1 cellular context compared by ENCODE assay signal in genomic region chr1:241672301-241672700, GRCh38.
TF ChIP-seq lines count a peak whose summit lies in the region.

No MANE protein-coding gene starts in this region.

TF ChIP-seq in HepG2, 621 proteins besides CTCF, POLR2A, EP300 and RAD21 (continues in another document):
- TF ChIP-seq SOX5 (CRISPR knock-in tag; IDR thresholded peaks at IDR 0.05; ENCODE audit: borderline replicate concordance) (peak; percentile 77), FOXP1 (IDR thresholded peaks at IDR 0.05) (no peak), FOXP1 (CRISPR knock-in tag; IDR thresholded peaks at IDR 0.05) (peak; percentile 33; the same call in 1 of the 2 replicates), JUND (CRISPR knock-in tag; IDR thresholded peaks at IDR 0.05) (no peak), SKI (IDR thresholded peaks at IDR 0.05; ENCODE audit: partially characterized antibody) (peak; percentile 79), ZNF556 (CRISPR knock-in tag; IDR thresholded peaks at IDR 0.05; ENCODE audit: borderline replicate concordance) (no peak), FOXA1 (IDR thresholded peaks at IDR 0.05) (no peak), FOXA1 (CRISPR knock-in tag; IDR thresholded peaks at IDR 0.05) (peak; percentile 51), CREBL2 (CRISPR knock-in tag; IDR thresholded peaks at IDR 0.05; ENCODE audit: borderline replicate concordance) (no peak), CCDC6 (CRISPR knock-in tag; IDR thresholded peaks at IDR 0.05) (no peak), ERF (CRISPR knock-in tag; IDR thresholded peaks at IDR 0.05) (no peak), ZMYM4 (CRISPR knock-in tag; IDR thresholded peaks at IDR 0.05) (no peak), CENPT (CRISPR knock-in tag; IDR thresholded peaks at IDR 0.05; ENCODE audit: low read depth) (no peak), BCL6 (CRISPR knock-in tag; IDR thresholded peaks at IDR 0.05) (peak; percentile 73), MED13 (CRISPR knock-in tag; IDR thresholded peaks at IDR 0.05) (no peak), GABPA (IDR thresholded peaks at IDR 0.05; ENCODE audit: low read depth, low read length) (no peak), GABPA (CRISPR knock-in tag; IDR thresholded peaks at IDR 0.05; ENCODE audit: low read depth) (no peak), TOE1 (CRISPR knock-in tag; IDR thresholded peaks at IDR 0.05) (no peak), DNMT1 (CRISPR knock-in tag; IDR thresholded peaks at IDR 0.05) (no peak), ZNF577 (CRISPR knock-in tag; IDR thresholded peaks at IDR 0.05; ENCODE audit: borderline replicate concordance, low read depth) (no peak), IRF2 (CRISPR knock-in tag; IDR thresholded peaks at IDR 0.05) (no peak), ZKSCAN1 (IDR thresholded peaks at IDR 0.05; ENCODE audit: low read length) (no peak), ADNP (CRISPR knock-in tag; IDR thresholded peaks at IDR 0.05) (no peak), CREB3 (CRISPR knock-in tag; IDR thresholded peaks at IDR 0.05) (no peak), ARID5B (CRISPR knock-in tag; IDR thresholded peaks at IDR 0.05) (peak; percentile 21; the same call in 1 of the 2 replicates), SAP130 (CRISPR knock-in tag; IDR thresholded peaks at IDR 0.05; ENCODE audit: low read depth) (0 out of 2 replicates have a peak, but pooled peaks have one; percentile 8), ZBTB8A (CRISPR knock-in tag; IDR thresholded peaks at IDR 0.05; ENCODE audit: borderline replicate concordance, low read depth) (no peak), ZNF30 (CRISPR knock-in tag; IDR thresholded peaks at IDR 0.05) (no peak), ZMYM2 (CRISPR knock-in tag; IDR thresholded peaks at IDR 0.05) (peak; percentile 79; the same call in 1 of the 2 replicates), TEAD3 (CRISPR knock-in tag; optimal IDR thresholded peaks at IDR 0.05; ENCODE audit: borderline replicate concordance) (peak; percentile 28), SOX13 (IDR thresholded peaks at IDR 0.05) (no peak), SOX13 (CRISPR knock-in tag; conservative IDR thresholded peaks at IDR 0.05 in 1 of 2, IDR thresholded peaks at IDR 0.05 in 1 of 2) (peak in 1 of 2 experiments; percentile 91; a peak in 2 of 4 replicates), ZBTB1 (CRISPR knock-in tag; IDR thresholded peaks at IDR 0.05; ENCODE audit: borderline replicate concordance) (no peak), TBX2 (CRISPR knock-in tag; IDR thresholded peaks at IDR 0.05; ENCODE audit: borderline replicate concordance) (peak; percentile 40; the same call in 1 of the 2 replicates), SOX6 (IDR thresholded peaks at IDR 0.05) (no peak), SOX6 (CRISPR knock-in tag; IDR thresholded peaks at IDR 0.05) (peak; percentile 91)
- TF ChIP-seq, protein P1, sequence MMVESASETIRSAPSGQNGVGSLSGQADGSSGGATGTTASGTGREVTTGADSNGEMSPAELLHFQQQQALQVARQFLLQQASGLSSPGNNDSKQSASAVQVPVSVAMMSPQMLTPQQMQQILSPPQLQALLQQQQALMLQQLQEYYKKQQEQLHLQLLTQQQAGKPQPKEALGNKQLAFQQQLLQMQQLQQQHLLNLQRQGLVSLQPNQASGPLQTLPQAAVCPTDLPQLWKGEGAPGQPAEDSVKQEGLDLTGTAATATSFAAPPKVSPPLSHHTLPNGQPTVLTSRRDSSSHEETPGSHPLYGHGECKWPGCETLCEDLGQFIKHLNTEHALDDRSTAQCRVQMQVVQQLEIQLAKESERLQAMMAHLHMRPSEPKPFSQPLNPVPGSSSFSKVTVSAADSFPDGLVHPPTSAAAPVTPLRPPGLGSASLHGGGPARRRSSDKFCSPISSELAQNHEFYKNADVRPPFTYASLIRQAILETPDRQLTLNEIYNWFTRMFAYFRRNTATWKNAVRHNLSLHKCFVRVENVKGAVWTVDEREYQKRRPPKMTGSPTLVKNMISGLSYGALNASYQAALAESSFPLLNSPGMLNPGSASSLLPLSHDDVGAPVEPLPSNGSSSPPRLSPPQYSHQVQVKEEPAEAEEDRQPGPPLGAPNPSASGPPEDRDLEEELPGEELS (CRISPR knock-in tag; IDR thresholded peaks at IDR 0.05): 0 out of 2 replicates have a peak, but pooled peaks have one; percentile 26
- TF ChIP-seq, protein P2, sequence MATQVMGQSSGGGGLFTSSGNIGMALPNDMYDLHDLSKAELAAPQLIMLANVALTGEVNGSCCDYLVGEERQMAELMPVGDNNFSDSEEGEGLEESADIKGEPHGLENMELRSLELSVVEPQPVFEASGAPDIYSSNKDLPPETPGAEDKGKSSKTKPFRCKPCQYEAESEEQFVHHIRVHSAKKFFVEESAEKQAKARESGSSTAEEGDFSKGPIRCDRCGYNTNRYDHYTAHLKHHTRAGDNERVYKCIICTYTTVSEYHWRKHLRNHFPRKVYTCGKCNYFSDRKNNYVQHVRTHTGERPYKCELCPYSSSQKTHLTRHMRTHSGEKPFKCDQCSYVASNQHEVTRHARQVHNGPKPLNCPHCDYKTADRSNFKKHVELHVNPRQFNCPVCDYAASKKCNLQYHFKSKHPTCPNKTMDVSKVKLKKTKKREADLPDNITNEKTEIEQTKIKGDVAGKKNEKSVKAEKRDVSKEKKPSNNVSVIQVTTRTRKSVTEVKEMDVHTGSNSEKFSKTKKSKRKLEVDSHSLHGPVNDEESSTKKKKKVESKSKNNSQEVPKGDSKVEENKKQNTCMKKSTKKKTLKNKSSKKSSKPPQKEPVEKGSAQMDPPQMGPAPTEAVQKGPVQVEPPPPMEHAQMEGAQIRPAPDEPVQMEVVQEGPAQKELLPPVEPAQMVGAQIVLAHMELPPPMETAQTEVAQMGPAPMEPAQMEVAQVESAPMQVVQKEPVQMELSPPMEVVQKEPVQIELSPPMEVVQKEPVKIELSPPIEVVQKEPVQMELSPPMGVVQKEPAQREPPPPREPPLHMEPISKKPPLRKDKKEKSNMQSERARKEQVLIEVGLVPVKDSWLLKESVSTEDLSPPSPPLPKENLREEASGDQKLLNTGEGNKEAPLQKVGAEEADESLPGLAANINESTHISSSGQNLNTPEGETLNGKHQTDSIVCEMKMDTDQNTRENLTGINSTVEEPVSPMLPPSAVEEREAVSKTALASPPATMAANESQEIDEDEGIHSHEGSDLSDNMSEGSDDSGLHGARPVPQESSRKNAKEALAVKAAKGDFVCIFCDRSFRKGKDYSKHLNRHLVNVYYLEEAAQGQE (IDR thresholded peaks at IDR 0.05; ENCODE audit: borderline replicate concordance in 1 of 2, low read depth in 1 of 2, low read length in 2 of 2): no peak
- TF ChIP-seq, protein P3, sequence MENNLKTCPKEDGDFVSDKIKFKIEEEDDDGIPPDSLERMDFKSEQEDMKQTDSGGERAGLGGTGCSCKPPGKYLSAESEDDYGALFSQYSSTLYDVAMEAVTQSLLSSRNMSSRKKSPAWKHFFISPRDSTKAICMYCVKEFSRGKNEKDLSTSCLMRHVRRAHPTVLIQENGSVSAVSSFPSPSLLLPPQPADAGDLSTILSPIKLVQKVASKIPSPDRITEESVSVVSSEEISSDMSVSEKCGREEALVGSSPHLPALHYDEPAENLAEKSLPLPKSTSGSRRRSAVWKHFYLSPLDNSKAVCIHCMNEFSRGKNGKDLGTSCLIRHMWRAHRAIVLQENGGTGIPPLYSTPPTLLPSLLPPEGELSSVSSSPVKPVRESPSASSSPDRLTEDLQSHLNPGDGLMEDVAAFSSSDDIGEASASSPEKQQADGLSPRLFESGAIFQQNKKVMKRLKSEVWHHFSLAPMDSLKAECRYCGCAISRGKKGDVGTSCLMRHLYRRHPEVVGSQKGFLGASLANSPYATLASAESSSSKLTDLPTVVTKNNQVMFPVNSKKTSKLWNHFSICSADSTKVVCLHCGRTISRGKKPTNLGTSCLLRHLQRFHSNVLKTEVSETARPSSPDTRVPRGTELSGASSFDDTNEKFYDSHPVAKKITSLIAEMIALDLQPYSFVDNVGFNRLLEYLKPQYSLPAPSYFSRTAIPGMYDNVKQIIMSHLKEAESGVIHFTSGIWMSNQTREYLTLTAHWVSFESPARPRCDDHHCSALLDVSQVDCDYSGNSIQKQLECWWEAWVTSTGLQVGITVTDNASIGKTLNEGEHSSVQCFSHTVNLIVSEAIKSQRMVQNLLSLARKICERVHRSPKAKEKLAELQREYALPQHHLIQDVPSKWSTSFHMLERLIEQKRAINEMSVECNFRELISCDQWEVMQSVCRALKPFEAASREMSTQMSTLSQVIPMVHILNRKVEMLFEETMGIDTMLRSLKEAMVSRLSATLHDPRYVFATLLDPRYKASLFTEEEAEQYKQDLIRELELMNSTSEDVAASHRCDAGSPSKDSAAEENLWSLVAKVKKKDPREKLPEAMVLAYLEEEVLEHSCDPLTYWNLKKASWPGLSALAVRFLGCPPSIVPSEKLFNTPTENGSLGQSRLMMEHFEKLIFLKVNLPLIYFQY (CRISPR knock-in tag; IDR thresholded peaks at IDR 0.05; ENCODE audit: borderline replicate concordance): no peak
- TF ChIP-seq, protein P4, sequence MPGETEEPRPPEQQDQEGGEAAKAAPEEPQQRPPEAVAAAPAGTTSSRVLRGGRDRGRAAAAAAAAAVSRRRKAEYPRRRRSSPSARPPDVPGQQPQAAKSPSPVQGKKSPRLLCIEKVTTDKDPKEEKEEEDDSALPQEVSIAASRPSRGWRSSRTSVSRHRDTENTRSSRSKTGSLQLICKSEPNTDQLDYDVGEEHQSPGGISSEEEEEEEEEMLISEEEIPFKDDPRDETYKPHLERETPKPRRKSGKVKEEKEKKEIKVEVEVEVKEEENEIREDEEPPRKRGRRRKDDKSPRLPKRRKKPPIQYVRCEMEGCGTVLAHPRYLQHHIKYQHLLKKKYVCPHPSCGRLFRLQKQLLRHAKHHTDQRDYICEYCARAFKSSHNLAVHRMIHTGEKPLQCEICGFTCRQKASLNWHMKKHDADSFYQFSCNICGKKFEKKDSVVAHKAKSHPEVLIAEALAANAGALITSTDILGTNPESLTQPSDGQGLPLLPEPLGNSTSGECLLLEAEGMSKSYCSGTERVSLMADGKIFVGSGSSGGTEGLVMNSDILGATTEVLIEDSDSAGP (CRISPR knock-in tag; IDR thresholded peaks at IDR 0.05; ENCODE audit: borderline replicate concordance): no peak
- TF ChIP-seq, protein P5, sequence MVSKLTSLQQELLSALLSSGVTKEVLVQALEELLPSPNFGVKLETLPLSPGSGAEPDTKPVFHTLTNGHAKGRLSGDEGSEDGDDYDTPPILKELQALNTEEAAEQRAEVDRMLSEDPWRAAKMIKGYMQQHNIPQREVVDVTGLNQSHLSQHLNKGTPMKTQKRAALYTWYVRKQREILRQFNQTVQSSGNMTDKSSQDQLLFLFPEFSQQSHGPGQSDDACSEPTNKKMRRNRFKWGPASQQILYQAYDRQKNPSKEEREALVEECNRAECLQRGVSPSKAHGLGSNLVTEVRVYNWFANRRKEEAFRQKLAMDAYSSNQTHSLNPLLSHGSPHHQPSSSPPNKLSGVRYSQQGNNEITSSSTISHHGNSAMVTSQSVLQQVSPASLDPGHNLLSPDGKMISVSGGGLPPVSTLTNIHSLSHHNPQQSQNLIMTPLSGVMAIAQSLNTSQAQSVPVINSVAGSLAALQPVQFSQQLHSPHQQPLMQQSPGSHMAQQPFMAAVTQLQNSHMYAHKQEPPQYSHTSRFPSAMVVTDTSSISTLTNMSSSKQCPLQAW (CRISPR knock-in tag; IDR thresholded peaks at IDR 0.05): 0 out of 2 replicates have a peak, but pooled peaks have one; percentile 30
- TF ChIP-seq, protein P6, sequence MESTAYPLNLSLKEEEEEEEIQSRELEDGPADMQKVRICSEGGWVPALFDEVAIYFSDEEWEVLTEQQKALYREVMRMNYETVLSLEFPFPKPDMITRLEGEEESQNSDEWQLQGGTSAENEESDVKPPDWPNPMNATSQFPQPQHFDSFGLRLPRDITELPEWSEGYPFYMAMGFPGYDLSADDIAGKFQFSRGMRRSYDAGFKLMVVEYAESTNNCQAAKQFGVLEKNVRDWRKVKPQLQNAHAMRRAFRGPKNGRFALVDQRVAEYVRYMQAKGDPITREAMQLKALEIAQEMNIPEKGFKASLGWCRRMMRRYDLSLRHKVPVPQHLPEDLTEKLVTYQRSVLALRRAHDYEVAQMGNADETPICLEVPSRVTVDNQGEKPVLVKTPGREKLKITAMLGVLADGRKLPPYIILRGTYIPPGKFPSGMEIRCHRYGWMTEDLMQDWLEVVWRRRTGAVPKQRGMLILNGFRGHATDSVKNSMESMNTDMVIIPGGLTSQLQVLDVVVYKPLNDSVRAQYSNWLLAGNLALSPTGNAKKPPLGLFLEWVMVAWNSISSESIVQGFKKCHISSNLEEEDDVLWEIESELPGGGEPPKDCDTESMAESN (CRISPR knock-in tag; conservative IDR thresholded peaks at IDR 0.05): peak; percentile 99
